Comparison of ENCODE assay signal across 8 cellular contexts in genomic region chr1:36148821-36149236, GRCh38. TPM values are rescaled to one million over a fixed set of nuclear protein-coding genes. Genes with fewer than 3 reads are reported as not detected.
DNase-seq lines count a peak whose midpoint lies in the region; ATAC-seq and TF ChIP-seq lines count a peak whose summit lies in the region.

No MANE protein-coding gene starts in this region.

- H3K4me1 ChIP-seq in BE2C: peaks cover 9% of the 10 kb centered on the region
- H3K4me1 ChIP-seq in HUES64 (ENCODE audit: insufficient read depth, low read length): peaks cover 20% of the 10 kb centered on the region

- 13% methylated on average over 16 of the region's 16 CpGs for WGBS in HUES64

- peak overlapping the region; percentile 81 for H3K9ac ChIP-seq in HUES64 (ENCODE audit: low read depth, low read length)

- peaks cover 39 to 61% (median 53%) of the 10 kb centered on the region in 3 donors for H3K4me1 Mint-ChIP-seq in naive B cell

- H3K27me3 ChIP-seq in BE2C: no peaks in the 10 kb centered on the region
- H3K27me3 ChIP-seq in HUES64 (ENCODE audit: insufficient read depth, low read length): peaks cover 28% of the 10 kb centered on the region

- H3K4me3 ChIP-seq in BE2C (ENCODE audit: low read depth, low read length): peak overlapping the region; percentile 70
- H3K4me3 ChIP-seq in HUES64 (ENCODE audit: low read length): peak overlapping the region; percentile 90
- peak overlapping the region; percentile 92 for H3K4me3 ChIP-seq in choroid plexus epithelial cell (ENCODE audit: low read depth, low read length)

- H3K27ac Mint-ChIP-seq in naive B cell: peak overlapping the region; percentile 98 to 100 (median 99)

- no peaks in the 10 kb centered on the region for H3K36me3 ChIP-seq in BE2C
- H3K36me3 ChIP-seq in HUES64 (ENCODE audit: insufficient read depth, low read length): no peaks in the 10 kb centered on the region

- no peaks in the 10 kb centered on the region for H3K9me3 Mint-ChIP-seq in naive B cell

- H3K4me3 Mint-ChIP-seq in naive B cell: peak overlapping the region; percentile 94 to 100 (median 98)

- TF ChIP-seq CTCF in BE2C (IDR thresholded peaks at IDR 0.05; ENCODE audit: low read depth, low read length): no peak
- no peak for TF ChIP-seq CTCF in choroid plexus epithelial cell (conservative IDR thresholded peaks at IDR 0.05; ENCODE audit: low read depth, low read length)

- H3K27me3 Mint-ChIP-seq in naive B cell: no peaks in the 10 kb centered on the region

- DNase-seq in BE2C (no peak), choroid plexus epithelial cell (ENCODE audit: low read depth) (no peak), naive B cell (no peak), DMS153 (lab: John Stamatoyannopoulos, UW) (no peak), NK-92 (lab: John Stamatoyannopoulos, UW; ENCODE audit: unreplicated experiment) (no peak), NCI-H1092 treated with DMSO at 0.1 percent for 48 hours (lab: John Stamatoyannopoulos, UW) (no peak)

- no peaks in the 10 kb centered on the region for H3K36me3 Mint-ChIP-seq in naive B cell

- H3K9me3 ChIP-seq in BE2C (no peaks in the 10 kb centered on the region), HUES64 (ENCODE audit: insufficient read depth, low read depth, low read length) (no peaks in the 10 kb centered on the region)

- no peak for ATAC-seq in naive B cell (ENCODE audit: low read depth in 2 of 2)
- no peak for ATAC-seq in HG03175 (IDR thresholded peaks at IDR 0.05; ENCODE audit: unreplicated experiment)

- H3K27ac ChIP-seq in HUES64 (ENCODE audit: low read depth, low read length): peak overlapping the region; percentile 91

RNA-seq across cellular contexts. Expression of gene TRAPPC3, which starts 0.5 kb away (rescaled TPM):
- 102 TPM for polyA plus RNA-seq in BE2C (2012; ENCODE audit: insufficient read depth, insufficient read length, low read depth)
- 49.9 TPM for polyA plus RNA-seq in HUES64 (2013, experiment 1 of 2)
- polyA plus RNA-seq in HUES64 (2013, experiment 2 of 2): 53.5 TPM
- 100 to 1,000 TPM; 103 to 185 (median 109) TPM for polyA plus RNA-seq in naive B cell (ENCODE audit: low read depth in 6 of 6)

RNA-seq across cellular contexts. Expression of gene MAP7D1, which starts 7.1 kb away (rescaled TPM):
- polyA plus RNA-seq in BE2C (2012; ENCODE audit: insufficient read depth, insufficient read length, low read depth): 125 TPM
- 56.9 TPM for polyA plus RNA-seq in HUES64 (2013, experiment 1 of 2)
- 60.4 TPM for polyA plus RNA-seq in HUES64 (2013, experiment 2 of 2)
- 10 to 100 TPM in 1 of 6 donors, 1 to 10 TPM in 5; 2.6 to 12.5 (median 5.3) TPM for polyA plus RNA-seq in naive B cell (ENCODE audit: low read depth in 6 of 6)

RNA-seq across cellular contexts. Expression of gene COL8A2, which starts 23.8 kb away (rescaled TPM):
- polyA plus RNA-seq in BE2C (2012; ENCODE audit: insufficient read depth, insufficient read length, low read depth): 0.12 TPM
- 0.60 TPM for polyA plus RNA-seq in HUES64 (2013, experiment 1 of 2)
- polyA plus RNA-seq in HUES64 (2013, experiment 2 of 2): 1.2 TPM
- polyA plus RNA-seq in naive B cell (ENCODE audit: low read depth in 6 of 6): under 1 TPM in 3 of 6 donors, not detected in 3; 0.10 to 0.25 (median 0.19) TPM
